ENCODE assay signal across 3 cellular contexts in the genomic region with DNA sequence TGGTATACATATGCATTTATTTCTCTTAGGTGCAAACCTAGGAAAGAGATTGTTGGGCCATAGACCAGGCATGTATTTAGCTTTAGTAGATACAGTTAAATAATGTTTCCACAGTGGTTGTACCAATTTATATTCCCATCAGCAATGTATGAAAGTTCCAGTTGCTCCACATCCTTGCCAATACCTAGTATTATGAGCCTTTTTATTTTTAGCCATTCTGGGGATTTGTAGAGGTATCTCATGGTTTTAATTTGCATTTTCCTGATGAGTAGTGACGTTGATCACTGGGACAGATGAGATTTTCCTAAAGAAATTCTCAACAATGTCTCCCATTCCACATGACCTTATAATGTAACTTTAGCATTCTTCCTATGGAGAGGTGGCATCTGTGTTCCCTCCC.
"Had no signal": no experiment of that assay in that cellular context is flagged by ENCODE, and none has a peak within 500 bp of the region (broad histone marks: within the 10 kb centered on the region; RNA-seq: fewer than 3 reads in every experiment).

No MANE protein-coding gene starts in this region.

- DNase-seq: GDM1, GF-D8 had no signal

- H3K4me3 ChIP-seq: GM12878 had no signal
